ENCODE assay signal across 20 cellular contexts in the genomic region with DNA sequence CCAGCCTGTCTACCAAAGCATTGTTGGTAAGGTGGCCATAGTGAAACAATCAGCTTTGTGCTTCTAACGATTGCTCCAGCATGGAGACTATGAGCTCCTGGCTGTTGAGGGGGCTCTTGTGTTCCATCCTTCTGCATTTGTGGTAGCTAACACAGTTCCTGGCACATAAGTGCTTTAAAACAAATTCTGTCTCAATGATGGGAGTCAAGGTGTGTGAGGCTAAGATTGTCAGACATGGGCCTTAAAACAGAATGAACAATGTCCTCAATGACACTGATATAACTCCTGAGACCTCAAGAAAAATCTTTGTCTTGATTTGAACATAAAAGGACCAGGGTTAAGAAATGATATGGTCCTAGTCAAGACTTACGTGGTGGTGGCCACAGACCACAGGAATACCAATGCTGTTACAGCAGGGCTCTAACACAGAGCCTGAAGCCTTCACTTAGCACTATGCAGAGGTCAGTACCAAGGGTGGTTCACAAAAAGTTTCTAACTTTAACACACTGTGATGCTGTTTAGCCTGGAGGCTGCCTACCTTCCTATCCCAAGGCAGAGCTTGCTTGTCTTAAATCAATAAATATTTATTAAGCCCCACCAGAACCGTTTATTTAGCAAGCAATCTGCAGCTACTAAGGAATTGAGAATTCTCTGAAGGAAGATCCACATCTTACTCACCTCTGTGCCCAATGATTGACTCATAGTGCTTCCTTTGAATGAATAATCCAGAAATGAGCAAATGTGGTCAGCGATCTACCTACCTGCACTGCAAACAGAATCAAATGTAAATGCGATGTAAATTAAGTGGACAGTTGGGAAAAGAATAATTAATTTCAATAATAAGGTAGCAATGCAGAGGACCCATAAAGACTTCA. TPM values are rescaled to one million over a fixed set of nuclear protein-coding genes. Genes with fewer than 3 reads are reported as not detected.
DNase-seq lines count a peak whose midpoint lies in the region; ATAC-seq, FAIRE-seq and TF ChIP-seq lines count a peak whose summit lies in the region.
"Had no signal": no experiment of that assay in that cellular context is flagged by ENCODE, and none has a peak within 500 bp of the region (broad histone marks: within the 10 kb centered on the region; RNA-seq: fewer than 3 reads in every experiment).

No MANE protein-coding gene starts in this region.

- peak overlapping the region; percentile 33; the same call in 1 of the 2 replicates for H3K9ac ChIP-seq in PC-3 (ENCODE audit: low read length)
- H3K9ac ChIP-seq in endothelial cell of umbilical vein (replicated peaks; ENCODE audit: extremely low read depth, insufficient read depth, low read length), result no peak overlapping the region

- H3K4me3 ChIP-seq in breast epithelium (no peak overlapping the region), PC-3 (ENCODE audit: low read length) (peak overlapping the region; percentile 6; the same call in 1 of the 2 replicates), endothelial cell of umbilical vein (replicated peaks in 1 of 3; ENCODE audit: insufficient read depth in 1 of 3, low read depth in 1 of 3, low read length in 3 of 3) (no peak overlapping the region), A673 (ENCODE audit: low read depth, low read length, poor library complexity, severe bottlenecking) (no peak overlapping the region)
- H3K4me3 ChIP-seq: mucosa of descending colon, uterus had no signal

- H3K4me1 Mint-ChIP-seq in MCF 10A (ENCODE audit: insufficient read depth, unreplicated experiment), result peaks cover 33% of the 10 kb centered on the region
- peaks cover 16% of the 10 kb centered on the region for H3K4me1 Mint-ChIP-seq in type B pancreatic cell (ENCODE audit: unreplicated experiment)
- H3K4me1 Mint-ChIP-seq: activated naive CD8-positive, alpha-beta T cell treated with anti-CD3 and anti-CD28 coated beads, Interleukin-2, amount 10 ng/mL, durations not matched to agents 7 days and 5 days had no signal

- H3K36me3 ChIP-seq in breast epithelium, result no peaks in the 10 kb centered on the region
- H3K36me3 ChIP-seq in PC-3 (ENCODE audit: low read depth, low read length), result peaks cover 10% of the 10 kb centered on the region; the same call in 1 of the 2 replicates
- peaks cover 0 to 2% of the 10 kb centered on the region in 2 experiments for H3K36me3 ChIP-seq in endothelial cell of umbilical vein (ENCODE audit: control insufficient read depth in 2 of 2, extremely low read depth in 1 of 2, insufficient read depth in 2 of 2, low read length in 2 of 2)
- H3K36me3 ChIP-seq in A673 (ENCODE audit: insufficient read depth, low read length, poor library complexity, severe bottlenecking), result no peaks in the 10 kb centered on the region
- H3K36me3 ChIP-seq: neutrophil, uterus had no signal

- no peaks in the 10 kb centered on the region for H3K4me1 ChIP-seq in breast epithelium
- peaks cover 77% of the 10 kb centered on the region for H3K4me1 ChIP-seq in PC-3 (ENCODE audit: insufficient read depth, low read length)
- peaks cover 7% of the 10 kb centered on the region for H3K4me1 ChIP-seq in endothelial cell of umbilical vein (ENCODE audit: control insufficient read depth, extremely low read depth, insufficient read depth, low read length)
- no peaks in the 10 kb centered on the region for H3K4me1 ChIP-seq in A673 (ENCODE audit: insufficient read depth, low read length, poor library complexity, severe bottlenecking)
- H3K4me1 ChIP-seq: uterus had no signal

- H3K9me3 ChIP-seq in breast epithelium (no peaks in the 10 kb centered on the region), PC-3 (ENCODE audit: low read length) (no peaks in the 10 kb centered on the region), endothelial cell of umbilical vein (replicated peaks; ENCODE audit: control insufficient read depth, insufficient read depth, low read length) (no peaks in the 10 kb centered on the region), A673 (ENCODE audit: low read depth, low read length, poor library complexity, severe bottlenecking) (no peaks in the 10 kb centered on the region)
- H3K9me3 ChIP-seq: mucosa of descending colon, neutrophil, uterus had no signal

- DNase-seq in MCF 10A (ENCODE audit: unreplicated experiment) (peak; percentile 47), breast epithelium (ENCODE audit: low spot score in 2 of 2) (no peak), PC-3 (peak; percentile 92), endothelial cell of umbilical vein (ENCODE audit: low read depth, low spot score) (no peak), type B pancreatic cell (ENCODE audit: extremely low spot score, unreplicated experiment) (no peak), A673 (ENCODE audit: low spot score) (no peak)
- DNase-seq: activated CD4-positive, alpha-beta T cell treated with anti-CD3 and anti-CD28 coated beads, Interleukin-2, amount 50 U/mL, for 1 hour; activated naive CD8-positive, alpha-beta T cell treated with anti-CD3 and anti-CD28 coated beads, Interleukin-2, amount 10 ng/mL, durations not matched to agents 7 days and 5 days; activated T-cell treated with anti-CD3 and anti-CD28 coated beads, Interleukin-2, amount 50 U/mL, for 4 hours; caudate nucleus; effector CD8-positive, alpha-beta T cell; hypothalamus; mucosa of descending colon; NCI-H1930; NCI-H510A; uterus had no signal

- no peak for FAIRE-seq in endothelial cell of umbilical vein (lab: Jason Lieb, UNC)
- FAIRE-seq: GM12891 had no signal

- H3K27ac ChIP-seq in breast epithelium, result no peak overlapping the region
- peak overlapping the region; percentile 77 for H3K27ac ChIP-seq in PC-3 (ENCODE audit: low read length)
- no peak overlapping the region for H3K27ac ChIP-seq in endothelial cell of umbilical vein (ENCODE audit: insufficient read depth, low read depth, low read length)
- no peak overlapping the region for H3K27ac ChIP-seq in A673 (ENCODE audit: low read depth, low read length, poor library complexity, severe bottlenecking)
- H3K27ac ChIP-seq: neutrophil, uterus had no signal

- no peaks in the 10 kb centered on the region for H3K27me3 ChIP-seq in breast epithelium
- no peaks in the 10 kb centered on the region for H3K27me3 ChIP-seq in PC-3 (ENCODE audit: low read length)
- no peaks in the 10 kb centered on the region for H3K27me3 ChIP-seq in endothelial cell of umbilical vein (ENCODE audit: control insufficient read depth in 2 of 2, insufficient read depth in 2 of 2, low read length in 2 of 2)
- no peaks in the 10 kb centered on the region for H3K27me3 ChIP-seq in A673 (replicated peaks; ENCODE audit: insufficient read depth, low read depth, low read length, poor library complexity)
- H3K27me3 ChIP-seq: uterus had no signal

- H3K27me3 Mint-ChIP-seq in MCF 10A (ENCODE audit: insufficient read depth, unreplicated experiment) (no peaks in the 10 kb centered on the region), type B pancreatic cell (peaks cover 7% of the 10 kb centered on the region)

- CTCF ChIA-PET in MCF 10A (lab: Yijun Ruan, JAX) (interaction anchor here (0.8 to 1.8 kb wide), 5 partner anchors 36 to 103 kb away, joined by 4 to 12 read pairs (median 4); no protein-coding TSS in a partner anchor), PC-3 (lab: Charles Lee) (no interaction called here), endothelial cell of umbilical vein (lab: Charles Lee) (interaction anchor here (0.9 kb wide), 3 partner anchors 22 to 83 kb away, joined by 3 to 4 read pairs (median 3); no protein-coding TSS in a partner anchor), A673 (lab: Charles Lee) (no interaction called here)

- no peaks in the 10 kb centered on the region for H3K9me1 ChIP-seq in endothelial cell of umbilical vein (replicated peaks; ENCODE audit: control insufficient read depth, extremely low read depth, insufficient read depth, low read length)

- intact Hi-C loops in MCF 10A (cut with micrococcal nuclease), result no loop called here
- intact Hi-C loops in breast epithelium (cut with DNase I; ENCODE audit: low total_unique reads), result no loop called here
- intact Hi-C loops in PC-3 (cut with micrococcal nuclease), result loop anchor here (5.0 kb wide), 1 partner anchor 43 kb away; no protein-coding TSS in a partner anchor
- intact Hi-C loops in endothelial cell of umbilical vein (cut with micrococcal nuclease), result no loop called here
- intact Hi-C loops in A673 (cut with micrococcal nuclease; ENCODE audit: unreplicated experiment), result no loop called here

- ATAC-seq in PC-3 (peak; percentile 45), HG02852 (IDR thresholded peaks at IDR 0.05; ENCODE audit: unreplicated experiment) (no peak), HG03095 (IDR thresholded peaks at IDR 0.05; ENCODE audit: unreplicated experiment) (no peak)
- ATAC-seq: mucosa of descending colon had no signal

- peaks cover 9% of the 10 kb centered on the region for H3F3A ChIP-seq in PC-3 (ENCODE audit: low read length, unreplicated experiment)

- TF ChIP-seq CTCF in MCF 10A (IDR thresholded peaks at IDR 0.05; ENCODE audit: unreplicated experiment) (no peak), breast epithelium (IDR thresholded peaks at IDR 0.05) (no peak), PC-3 (conservative IDR thresholded peaks at IDR 0.05; ENCODE audit: low read depth, low read length) (no peak), endothelial cell of umbilical vein (IDR thresholded peaks at IDR 0.05; ENCODE audit: extremely low read depth in 1 of 2, insufficient read depth in 1 of 2, low read depth in 1 of 2, low read length in 2 of 2) (no peak), type B pancreatic cell (conservative IDR thresholded peaks at IDR 0.05) (no peak), A673 (conservative IDR thresholded peaks at IDR 0.05; ENCODE audit: low read depth, low read length) (no peak)

- H3K79me2 ChIP-seq in PC-3 (ENCODE audit: low read length) (peaks cover 41% of the 10 kb centered on the region), endothelial cell of umbilical vein (ENCODE audit: control insufficient read depth, insufficient read depth, low read length) (peaks cover 37% of the 10 kb centered on the region)

- dilution Hi-C loops in endothelial cell of umbilical vein (cut with MboI; ENCODE audit: extremely low pct_ligation_motif_present, low sequenced_read_pairs), result no loop called here

- H2AFZ ChIP-seq in PC-3 (ENCODE audit: low read length) (no peak overlapping the region), endothelial cell of umbilical vein (ENCODE audit: low read depth, low read length) (no peak overlapping the region)

- H3K4me3 Mint-ChIP-seq in MCF 10A (ENCODE audit: unreplicated experiment) (no peak overlapping the region), type B pancreatic cell (no peak overlapping the region)
- H3K4me3 Mint-ChIP-seq: activated naive CD8-positive, alpha-beta T cell treated with anti-CD3 and anti-CD28 coated beads, Interleukin-2, amount 10 ng/mL, durations not matched to agents 7 days and 5 days; activated T-cell treated with anti-CD3 and anti-CD28 coated beads, Interleukin-2, amount 50 U/mL, for 4 hours had no signal

- BruUV-seq in MCF 10A (replicated peaks; lab: Mats Ljungman, UMichigan) (no TSS peak), PC-3 (replicated peaks; lab: Mats Ljungman, UMichigan) (no TSS peak), endothelial cell of umbilical vein (replicated peaks; lab: Mats Ljungman, UMichigan) (no TSS peak), A673 (replicated peaks; lab: Mats Ljungman, UMichigan) (no TSS peak)

- H3K9me3 Mint-ChIP-seq in MCF 10A (ENCODE audit: unreplicated experiment) (peaks cover 6% of the 10 kb centered on the region), type B pancreatic cell (peaks cover 4% of the 10 kb centered on the region)
- H3K9me3 Mint-ChIP-seq: activated naive CD8-positive, alpha-beta T cell treated with anti-CD3 and anti-CD28 coated beads, Interleukin-2, amount 10 ng/mL, durations not matched to agents 7 days and 5 days; activated T-cell treated with anti-CD3 and anti-CD28 coated beads, Interleukin-2, amount 50 U/mL, for 4 hours had no signal

- H4K20me1 ChIP-seq in PC-3 (ENCODE audit: low read length) (no peaks in the 10 kb centered on the region), endothelial cell of umbilical vein (replicated peaks; ENCODE audit: control insufficient read depth, extremely low read depth, insufficient read depth, low read length) (peaks cover 4% of the 10 kb centered on the region)

- H3K9me2 ChIP-seq in PC-3 (replicated peaks; ENCODE audit: low read length), result no peaks in the 10 kb centered on the region

- no peaks in the 10 kb centered on the region for H3K36me3 Mint-ChIP-seq in MCF 10A (ENCODE audit: insufficient read depth, unreplicated experiment)
- H3K36me3 Mint-ChIP-seq in type B pancreatic cell, result peaks cover 4% of the 10 kb centered on the region
- H3K36me3 Mint-ChIP-seq: activated naive CD8-positive, alpha-beta T cell treated with anti-CD3 and anti-CD28 coated beads, Interleukin-2, amount 10 ng/mL, durations not matched to agents 7 days and 5 days had no signal

- POLR2A ChIA-PET in MCF 10A (lab: Yijun Ruan, JAX) (interaction anchor here (1.5 kb wide), 1 partner anchor 37 kb away, joined by 4 read pairs; no protein-coding TSS in a partner anchor), PC-3 (lab: Charles Lee; ENCODE audit: unreplicated experiment) (no interaction called here), endothelial cell of umbilical vein (lab: Charles Lee) (no interaction called here), A673 (lab: Charles Lee; ENCODE audit: low non-redundant PET) (no interaction called here)

- H3K4me2 ChIP-seq in PC-3 (ENCODE audit: low read length), result peak overlapping the region; percentile 51
- H3K4me2 ChIP-seq in endothelial cell of umbilical vein (ENCODE audit: insufficient read depth, low read length), result no peak overlapping the region

- H3K27ac Mint-ChIP-seq in MCF 10A (ENCODE audit: low read depth, unreplicated experiment), result no peak overlapping the region
- H3K27ac Mint-ChIP-seq in type B pancreatic cell, result no peak overlapping the region
- H3K27ac Mint-ChIP-seq: activated naive CD8-positive, alpha-beta T cell treated with anti-CD3 and anti-CD28 coated beads, Interleukin-2, amount 10 ng/mL, durations not matched to agents 7 days and 5 days had no signal

- TF ChIP-seq POLR2A in breast epithelium (IDR thresholded peaks at IDR 0.05), result no peak
- TF ChIP-seq POLR2A in endothelial cell of umbilical vein (IDR thresholded peaks at IDR 0.05; ENCODE audit: low read depth, low read length), result no peak

RNA-seq across cellular contexts. Expression of gene EVA1A, which starts 35.1 kb away (rescaled TPM):
- total RNA-seq in MCF 10A (2022) (7.6 and 14.4 TPM in 2 replicates), breast epithelium (10 to 100 TPM in 1 of 3 donors, 1 to 10 TPM in 1, not detected in 1; 5.2 to 10.4 TPM), PC-3 (2014; rRNA removed) (48.9 and 70.8 TPM in 2 replicates), endothelial cell of umbilical vein (59.7 and 66.5 TPM in 2 replicates), type B pancreatic cell (ENCODE audit: low replicate concordance) (10.8 and 13.5 TPM in 2 replicates), A673 (2021) (4.0 and 4.3 TPM in 2 replicates)
- polyA plus RNA-seq in endothelial cell of umbilical vein, result 42.5 and 52.6 TPM in 2 replicates
- 37.6 and 45.6 TPM in 2 replicates for polyA plus RNA-seq in endothelial cell of umbilical vein (2011; cell fraction: cytosol; rRNA removed)
- polyA plus RNA-seq in endothelial cell of umbilical vein (2011; cell fraction: nucleus; rRNA removed), result 27.8 and 38.0 TPM in 2 replicates
- polyA plus RNA-seq in endothelial cell of umbilical vein (2012), result 42.1 and 42.8 TPM in 2 replicates
- 59.4 and 60.7 TPM in 2 replicates for polyA minus RNA-seq in endothelial cell of umbilical vein
- polyA minus RNA-seq in endothelial cell of umbilical vein (2011; cell fraction: cytosol; rRNA and poly(A)+ RNA removed), result not detected
- polyA minus RNA-seq in endothelial cell of umbilical vein (2011; cell fraction: nucleus; rRNA and poly(A)+ RNA removed), result 19.1 and 46.6 TPM in 2 replicates
- total RNA-seq: activated naive CD8-positive, alpha-beta T cell treated with anti-CD3 and anti-CD28 coated beads, Interleukin-2, amount 10 ng/mL, durations not matched to agents 7 days and 5 days had no signal

Comparison
In these comparisons a context has a peak if more than half of its experiments do, and no peak if none do; other contexts are left out.
1. DNase-seq: peak in MCF 10A (single experiment) and PC-3 (single experiment); none in breast epithelium (0 of 2), endothelial cell of umbilical vein (single experiment), type B pancreatic cell (single experiment) and A673 (single experiment).
2. CTCF ChIA-PET loops: an anchor here in MCF 10A (0.8 to 1.8 kb wide) and endothelial cell of umbilical vein (0.9 kb wide); none called in PC-3 and A673.